Comparison of ENCODE assay signal across 12 cellular contexts in the genomic region with DNA sequence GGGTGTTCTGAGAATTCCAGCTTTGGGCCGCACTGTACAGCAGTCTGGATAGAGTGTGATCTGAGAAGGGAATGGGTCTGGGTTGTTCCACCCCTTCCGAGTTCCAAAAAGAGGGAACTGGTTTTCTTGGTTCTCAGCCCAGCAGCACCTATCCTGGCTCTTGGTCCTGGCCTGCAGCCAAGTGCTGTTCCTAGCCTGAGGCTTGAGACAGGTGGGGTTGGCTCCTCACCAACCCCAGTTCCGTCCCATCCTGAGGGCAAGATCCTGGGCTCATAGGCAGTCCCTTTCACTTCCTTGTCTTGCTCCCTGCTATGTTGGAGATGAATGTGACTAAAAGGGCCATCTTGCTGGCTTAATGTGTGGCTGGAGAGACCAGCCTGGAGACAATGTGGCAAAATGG. TPM values are rescaled to one million over a fixed set of nuclear protein-coding genes. Genes with fewer than 3 reads are reported as not detected.
DNase-seq lines count a peak whose midpoint lies in the region; ATAC-seq and TF ChIP-seq lines count a peak whose summit lies in the region.
"Had no signal": no experiment of that assay in that cellular context is flagged by ENCODE, and none has a peak within 500 bp of the region (broad histone marks: within the 10 kb centered on the region; RNA-seq: fewer than 3 reads in every experiment).

No MANE protein-coding gene starts in this region.

- intact Hi-C loops in thyroid gland (cut with DNase I), result loop anchor here (5.0 to 10.0 kb wide), 2 partner anchors 56 to 138 kb away; a partner anchor contains a TSS

- no peaks in the 10 kb centered on the region for H3K27me3 ChIP-seq in Peyer's patch
- H3K27me3 ChIP-seq in right atrium auricular region, result no peaks in the 10 kb centered on the region
- no peaks in the 10 kb centered on the region for H3K27me3 ChIP-seq in thyroid gland
- H3K27me3 ChIP-seq: tibial nerve had no signal

- H3K9me3 ChIP-seq in Peyer's patch (no peaks in the 10 kb centered on the region), right atrium auricular region (no peaks in the 10 kb centered on the region), thyroid gland (no peaks in the 10 kb centered on the region)
- H3K9me3 ChIP-seq: tibial nerve had no signal

- H3K4me3 ChIP-seq in Peyer's patch (no peak overlapping the region), right atrium auricular region (no peak overlapping the region), thyroid gland (replicated peaks in 1 of 3) (no peak overlapping the region)
- H3K4me3 ChIP-seq: tibial nerve had no signal

- TF ChIP-seq POLR2A in Peyer's patch (IDR thresholded peaks at IDR 0.05) (no peak), thyroid gland (IDR thresholded peaks at IDR 0.05) (peak in 1 of 2 donors; percentile 54)

- H3K27ac ChIP-seq in Peyer's patch, result peak overlapping the region in 2 of 4 donors; percentile 20 to 51
- H3K27ac ChIP-seq in right atrium auricular region, result peak overlapping the region; percentile 61 to 76
- peak overlapping the region; percentile 86 to 95 (median 87) for H3K27ac ChIP-seq in thyroid gland
- H3K27ac ChIP-seq: tibial nerve had no signal

- no peak for ATAC-seq in HG02938 (IDR thresholded peaks at IDR 0.05; ENCODE audit: unreplicated experiment)

- H3K36me3 ChIP-seq in Peyer's patch (peaks cover 0 to 15% (median 0%) of the 10 kb centered on the region in 3 donors), right atrium auricular region (no peaks in the 10 kb centered on the region), thyroid gland (peaks cover 23 to 26% of the 10 kb centered on the region in 2 donors)

- DNase-seq in NCI-H82 (lab: John Stamatoyannopoulos, UW) (peak; percentile 52), NCI-H82 treated with DMSO at 0.1 percent for 48 hours (lab: John Stamatoyannopoulos, UW; ENCODE audit: unreplicated experiment) (no peak), Peyer's patch (peak in 2 of 3 donors; percentile 79 to 82), right atrium auricular region (ENCODE audit: low spot score) (no peak), thyroid gland (peak; percentile 98), SKM-1 (lab: John Stamatoyannopoulos, UW; ENCODE audit: unreplicated experiment) (no peak)
- DNase-seq in activated effector memory CD4-positive, alpha-beta T cell treated with Interleukin-2 at 50 U/mL for 16 hours, result no peak
- DNase-seq: activated CD4-positive, alpha-beta T cell treated with anti-CD3 and anti-CD28 coated beads for 48 hours; activated naive CD4-positive, alpha-beta T cell treated with anti-CD3 and anti-CD28 coated beads, Interleukin-2, amount 10 ng/mL, durations not matched to agents 7 days and 5 days; stimulated activated CD4-positive, alpha-beta T cell treated with anti-CD3 and anti-CD28 coated beads, Interleukin-4, amount 100 ng/mL, for 4 hours had no signal

- H3K4me1 ChIP-seq in Peyer's patch (peaks cover 6 to 20% (median 7%) of the 10 kb centered on the region in 4 donors), right atrium auricular region (peaks cover 0 to 25% of the 10 kb centered on the region in 2 donors), thyroid gland (peaks cover 23 to 28% of the 10 kb centered on the region in 2 donors)

- TF ChIP-seq CTCF in Peyer's patch (IDR thresholded peaks at IDR 0.05), result peak in 1 of 6 experiments; percentile 1
- TF ChIP-seq CTCF in right atrium auricular region (IDR thresholded peaks at IDR 0.05), result no peak
- TF ChIP-seq CTCF in thyroid gland (IDR thresholded peaks at IDR 0.05), result no peak

- 28 to 37% methylated on average over 3 of the region's 3 CpGs for WGBS in thyroid gland, 2 donors

RNA-seq across cellular contexts. Expression of a gene that starts 15.2 kb away (rescaled TPM):
- total RNA-seq in Peyer's patch (10 to 100 TPM; 42.9 to 87.6 (median 71.1) TPM), right atrium auricular region (10 to 100 TPM; 49.1 to 65.3 TPM), thyroid gland (100 to 1,000 TPM; 393 to 723 (median 539) TPM)

RNA-seq across cellular contexts. Expression of a gene that starts 20.0 kb away (rescaled TPM):
- total RNA-seq in Peyer's patch (10 to 100 TPM in 3 of 4 donors, 1 to 10 TPM in 1; 8.3 to 41.0 (median 31.4) TPM), right atrium auricular region (10 to 100 TPM; 11.6 to 19.2 TPM), thyroid gland (10 to 100 TPM; 20.0 to 50.4 (median 35.1) TPM)

RNA-seq across cellular contexts. Expression of a gene that starts 38.3 kb away (rescaled TPM):
- total RNA-seq in Peyer's patch (10 to 100 TPM in 1 of 4 donors, 1 to 10 TPM in 3; 4.7 to 63.5 (median 6.5) TPM), right atrium auricular region (10 to 100 TPM in 1 of 2 donors, 1 to 10 TPM in 1; 8.4 to 12.9 TPM), thyroid gland (100 to 1,000 TPM; 216 to 342 (median 251) TPM)

RNA-seq across cellular contexts. Expression of a gene that starts 50.0 kb away (rescaled TPM):
- 1 to 10 TPM in 3 of 4 donors, under 1 TPM in 1; 0.83 to 3.5 (median 2.6) TPM for total RNA-seq in Peyer's patch
- total RNA-seq in right atrium auricular region, result 10 to 100 TPM; 13.2 to 14.2 TPM
- 10 to 100 TPM; 15.7 to 22.6 (median 20.1) TPM for total RNA-seq in thyroid gland

Comparison
In these comparisons a context has a peak if more than half of its experiments do, and no peak if none do; other contexts are left out.
1. DNase-seq: peak in NCI-H82 (single experiment), Peyer's patch (2 of 3) and thyroid gland (2 of 2); none in NCI-H82 treated with DMSO at 0.1 percent for 48 hours (single experiment), right atrium auricular region (single experiment), SKM-1 (single experiment) and activated effector memory CD4-positive, alpha-beta T cell treated with Interleukin-2 at 50 U/mL for 16 hours (single experiment).
2. RNA of a gene that starts 15.2 kb away (total RNA-seq): 393 to 723 TPM in thyroid gland; 42.9 to 87.6 TPM in Peyer's patch and 49.1 to 65.3 TPM in right atrium auricular region; every median in the first group is over 4 times any median in the second.